In genomic region chr2:218323526-218324472, GRCh38 we compare ENCODE assay signal across 8 cellular contexts. TPM values are rescaled to one million over a fixed set of nuclear protein-coding genes. Genes with fewer than 3 reads are reported as not detected.
DNase-seq lines count a peak whose midpoint lies in the region; ATAC-seq, FAIRE-seq and TF ChIP-seq lines count a peak whose summit lies in the region.

No MANE protein-coding gene starts in this region.

- H3K27ac ChIP-seq in CD4-positive, CD25-positive, alpha-beta regulatory T cell (ENCODE audit: insufficient read depth, low read length, poor library complexity, severe bottlenecking), result no peak overlapping the region
- H3K27ac ChIP-seq in VCaP, result peak overlapping the region; percentile 84
- peak overlapping the region; percentile 68 for H3K27ac ChIP-seq in neutrophil

- peak in 1 of 3 donors; percentile 7 for DNase-seq in CD4-positive, CD25-positive, alpha-beta regulatory T cell
- DNase-seq in HTR-8/SVneo (ENCODE audit: insufficient read length, low spot score) (peak; percentile 83), fibroblast of villous mesenchyme (ENCODE audit: low read depth) (peak; percentile 91), anterior cingulate cortex (lab: John Stamatoyannopoulos, UW) (no peak), RPMI8226 (no peak), LoVo (ENCODE audit: low spot score) (no peak)

- H3K27me3 ChIP-seq in CD4-positive, CD25-positive, alpha-beta regulatory T cell (ENCODE audit: control insufficient read depth, insufficient read depth, low read length), result no peaks in the 10 kb centered on the region
- peaks cover 8% of the 10 kb centered on the region for H3K27me3 ChIP-seq in neutrophil

- FAIRE-seq in HTR-8/SVneo (lab: Jason Lieb, UNC), result peak; percentile 66

- H3K36me3 Mint-ChIP-seq in CD4-positive, CD25-positive, alpha-beta regulatory T cell, result peaks cover 6% of the 10 kb centered on the region

- peak overlapping the region in 2 of 3 donors; percentile 55 to 56 for H3K27ac Mint-ChIP-seq in CD4-positive, CD25-positive, alpha-beta regulatory T cell

- no peaks in the 10 kb centered on the region for H3K9me3 ChIP-seq in CD4-positive, CD25-positive, alpha-beta regulatory T cell (ENCODE audit: control insufficient read depth in 2 of 2, low read length in 2 of 2)
- H3K9me3 ChIP-seq in neutrophil, result no peaks in the 10 kb centered on the region

- H3K4me3 Mint-ChIP-seq in CD4-positive, CD25-positive, alpha-beta regulatory T cell, result peak overlapping the region; percentile 79 to 87 (median 85)

- peaks cover 15% of the 10 kb centered on the region for H3K4me1 ChIP-seq in CD4-positive, CD25-positive, alpha-beta regulatory T cell (ENCODE audit: control insufficient read depth, insufficient read depth, low read length, poor library complexity, severe bottlenecking)
- peaks cover 44 to 50% of the 10 kb centered on the region in 2 experiments for H3K4me1 ChIP-seq in neutrophil (ENCODE audit: control insufficient read depth in 1 of 2, insufficient read depth in 1 of 2, low read depth in 1 of 2, low read length in 1 of 2)

- H3K4me1 Mint-ChIP-seq in CD4-positive, CD25-positive, alpha-beta regulatory T cell, result peaks cover 0 to 47% (median 19%) of the 10 kb centered on the region in 4 donors

- H3K27me3 Mint-ChIP-seq in CD4-positive, CD25-positive, alpha-beta regulatory T cell, result peaks cover 17% of the 10 kb centered on the region

- H3K36me3 ChIP-seq in CD4-positive, CD25-positive, alpha-beta regulatory T cell (ENCODE audit: control insufficient read depth, insufficient read depth, low read length), result no peaks in the 10 kb centered on the region
- no peaks in the 10 kb centered on the region for H3K36me3 ChIP-seq in neutrophil

- TF ChIP-seq CTCF in VCaP (conservative IDR thresholded peaks at IDR 0.05), result no peak
- no peak for TF ChIP-seq CTCF in fibroblast of villous mesenchyme (IDR thresholded peaks at IDR 0.05; ENCODE audit: insufficient read depth, low read depth, low read length)
- TF ChIP-seq CTCF in neutrophil (IDR thresholded peaks at IDR 0.05), result no peak

- no peak for ATAC-seq in CD4-positive, CD25-positive, alpha-beta regulatory T cell (ENCODE audit: low read depth in 2 of 2)

- no peaks in the 10 kb centered on the region for H3K9me3 Mint-ChIP-seq in CD4-positive, CD25-positive, alpha-beta regulatory T cell

- H3K4me3 ChIP-seq in CD4-positive, CD25-positive, alpha-beta regulatory T cell (ENCODE audit: low read depth, low read length), result peak overlapping the region; percentile 31
- H3K4me3 ChIP-seq in fibroblast of villous mesenchyme (ENCODE audit: low read depth, low read length) (peak overlapping the region; percentile 82), neutrophil (ENCODE audit: low read depth in 1 of 2, low read length in 1 of 2) (peak overlapping the region; percentile 69 to 89)

RNA-seq across cellular contexts. Expression of gene TMBIM1, which starts 31.5 kb away (rescaled TPM):
- 96.4 TPM for total RNA-seq in CD4-positive, CD25-positive, alpha-beta regulatory T cell
- polyA plus RNA-seq in CD4-positive, CD25-positive, alpha-beta regulatory T cell, result 100 to 1,000 TPM; 161 to 180 (median 162) TPM
- 123 and 136 TPM in 2 replicates for total RNA-seq in fibroblast of villous mesenchyme

RNA-seq across cellular contexts. Expression of gene CATIP, which starts 32.9 kb away (rescaled TPM):
- not detected for total RNA-seq in CD4-positive, CD25-positive, alpha-beta regulatory T cell
- polyA plus RNA-seq in CD4-positive, CD25-positive, alpha-beta regulatory T cell, result not detected
- total RNA-seq in fibroblast of villous mesenchyme, result 0.43 TPM in 1 of 2 replicates, not detected in the other

RNA-seq across cellular contexts. Expression of gene PNKD, which starts 53.5 kb away (rescaled TPM):
- 21.9 TPM for total RNA-seq in CD4-positive, CD25-positive, alpha-beta regulatory T cell
- 100 to 1,000 TPM in 1 of 4 donors, 10 to 100 TPM in 3; 96.2 to 107 (median 98.8) TPM for polyA plus RNA-seq in CD4-positive, CD25-positive, alpha-beta regulatory T cell
- total RNA-seq in fibroblast of villous mesenchyme, result 26.1 and 26.8 TPM in 2 replicates

RNA-seq across cellular contexts. Expression of gene AAMP, which starts 53.9 kb away (rescaled TPM):
- 55.8 TPM for total RNA-seq in CD4-positive, CD25-positive, alpha-beta regulatory T cell
- polyA plus RNA-seq in CD4-positive, CD25-positive, alpha-beta regulatory T cell, result 10 to 100 TPM; 84.8 to 92.2 (median 87.8) TPM
- 104 and 110 TPM in 2 replicates for total RNA-seq in fibroblast of villous mesenchyme

RNA-seq across cellular contexts. Expression of gene SLC11A1, which starts 58.3 kb away (rescaled TPM):
- total RNA-seq in CD4-positive, CD25-positive, alpha-beta regulatory T cell, result 0.54 TPM
- 1 to 10 TPM in 1 of 4 donors, under 1 TPM in 3; 0.47 to 1.4 (median 0.87) TPM for polyA plus RNA-seq in CD4-positive, CD25-positive, alpha-beta regulatory T cell
- total RNA-seq in fibroblast of villous mesenchyme, result under 0.01 and 0.43 TPM in 2 replicates

Comparison
In these comparisons a context has a peak if more than half of its experiments do, and no peak if none do; other contexts are left out.
1. DNase-seq: peak in HTR-8/SVneo (single experiment) and fibroblast of villous mesenchyme (single experiment); none in anterior cingulate cortex (0 of 58), RPMI8226 (single experiment) and LoVo (single experiment).
2. H3K4me3 ChIP-seq: peak in every context shown above with its lines; median percentile 82 in fibroblast of villous mesenchyme; 79 in neutrophil; 31 in CD4-positive, CD25-positive, alpha-beta regulatory T cell.